2 cellular contexts compared by ENCODE assay signal in the genomic region with DNA sequence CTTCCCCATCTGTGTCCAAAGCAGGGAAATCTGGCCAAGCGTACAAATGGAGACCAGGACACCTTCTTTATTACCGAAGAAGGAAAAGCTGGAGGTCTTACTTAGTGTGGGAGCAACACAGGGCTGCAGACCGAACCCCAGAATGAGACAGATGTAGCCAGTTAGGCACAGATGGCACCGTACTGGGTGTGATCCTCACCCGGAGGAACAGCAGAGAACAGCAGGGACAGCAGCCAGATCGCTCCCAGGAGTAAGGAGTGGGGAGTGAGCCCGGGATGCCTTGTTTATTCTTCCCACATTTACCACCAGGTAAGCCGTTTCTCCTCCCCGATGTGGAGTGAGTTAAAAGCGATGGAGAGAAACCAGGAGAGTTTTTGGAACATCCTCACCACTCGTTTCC.
TF ChIP-seq lines count a peak whose summit lies in the region.

No MANE protein-coding gene starts in this region.

TF ChIP-seq in IMR-90, 13 proteins besides CTCF, POLR2A, EP300 and RAD21 (continued from another document):
- TF ChIP-seq ELK1 (IDR thresholded peaks at IDR 0.05; ENCODE audit: borderline replicate concordance, low read depth, low read length): no peak
- TF ChIP-seq FOS (IDR thresholded peaks at IDR 0.05; ENCODE audit: low read depth, low read length): no peak
- no peak for TF ChIP-seq SMC3 (IDR thresholded peaks at IDR 0.05; ENCODE audit: low read depth, low read length)
- TF ChIP-seq MAFK (IDR thresholded peaks at IDR 0.05; ENCODE audit: low read depth, low read length): no peak
- no peak for TF ChIP-seq USF2 (IDR thresholded peaks at IDR 0.05; ENCODE audit: low read depth, low read length)
- TF ChIP-seq CHD1 (IDR thresholded peaks at IDR 0.05; ENCODE audit: low read depth, low read length): no peak

TF ChIP-seq in K562, 482 proteins besides CTCF, POLR2A, EP300 and RAD21 (continued from another document):
- TF ChIP-seq DNMT1 (IDR thresholded peaks at IDR 0.05): no peak
- TF ChIP-seq, protein P1, sequence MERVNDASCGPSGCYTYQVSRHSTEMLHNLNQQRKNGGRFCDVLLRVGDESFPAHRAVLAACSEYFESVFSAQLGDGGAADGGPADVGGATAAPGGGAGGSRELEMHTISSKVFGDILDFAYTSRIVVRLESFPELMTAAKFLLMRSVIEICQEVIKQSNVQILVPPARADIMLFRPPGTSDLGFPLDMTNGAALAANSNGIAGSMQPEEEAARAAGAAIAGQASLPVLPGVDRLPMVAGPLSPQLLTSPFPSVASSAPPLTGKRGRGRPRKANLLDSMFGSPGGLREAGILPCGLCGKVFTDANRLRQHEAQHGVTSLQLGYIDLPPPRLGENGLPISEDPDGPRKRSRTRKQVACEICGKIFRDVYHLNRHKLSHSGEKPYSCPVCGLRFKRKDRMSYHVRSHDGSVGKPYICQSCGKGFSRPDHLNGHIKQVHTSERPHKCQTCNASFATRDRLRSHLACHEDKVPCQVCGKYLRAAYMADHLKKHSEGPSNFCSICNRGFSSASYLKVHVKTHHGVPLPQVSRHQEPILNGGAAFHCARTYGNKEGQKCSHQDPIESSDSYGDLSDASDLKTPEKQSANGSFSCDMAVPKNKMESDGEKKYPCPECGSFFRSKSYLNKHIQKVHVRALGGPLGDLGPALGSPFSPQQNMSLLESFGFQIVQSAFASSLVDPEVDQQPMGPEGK (CRISPR knock-in tag; IDR thresholded peaks at IDR 0.05; ENCODE audit: borderline replicate concordance): no peak
